In the genomic region with DNA sequence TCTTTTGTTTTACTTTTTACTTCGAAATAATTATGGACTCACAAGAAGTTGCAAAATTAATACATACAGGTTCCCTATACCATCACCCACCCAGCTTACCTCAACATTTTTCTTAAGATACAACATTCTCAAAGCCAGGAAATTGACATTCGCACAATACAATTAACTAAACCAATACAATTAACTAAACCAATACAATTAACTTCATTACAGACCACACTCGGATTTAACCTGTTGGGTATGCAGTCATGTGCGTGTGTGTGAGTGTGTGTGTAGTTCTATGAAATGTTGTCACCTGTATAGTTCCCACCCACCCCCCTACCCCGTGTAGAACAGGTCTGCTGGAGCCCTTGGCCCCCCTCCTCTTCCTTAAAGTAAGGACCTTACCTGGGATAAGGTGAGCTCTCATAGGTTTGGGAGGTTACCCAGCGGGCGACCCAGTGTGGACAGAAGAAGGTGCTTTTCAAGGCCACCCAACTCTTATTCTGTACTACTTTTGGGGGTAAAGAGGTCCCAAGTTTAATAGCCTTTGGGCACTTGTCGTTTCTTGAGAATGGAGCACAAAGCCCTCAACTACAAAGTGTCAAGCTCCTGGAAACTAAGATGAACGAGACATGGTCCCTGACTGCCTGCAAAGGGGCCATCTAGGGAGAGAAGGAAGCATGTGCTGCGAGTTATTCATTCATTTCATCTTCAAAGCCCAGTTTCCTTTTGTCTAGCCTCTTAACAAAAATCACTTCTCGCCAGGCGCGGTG, we compare ENCODE assay signal across 8 cellular contexts. TPM values are rescaled to one million over a fixed set of nuclear protein-coding genes. Genes with fewer than 3 reads are reported as not detected.
A peak's percentile ranks its signal among the peaks of the same experiment; 100 is the strongest.
DNase-seq lines count a peak whose midpoint lies in the region; ATAC-seq and TF ChIP-seq lines count a peak whose summit lies in the region.

No MANE protein-coding gene starts in this region.

- H3K4me3 ChIP-seq in AG04449 (ENCODE audit: low read depth, low read length) = peak overlapping the region; percentile 98
- no peak overlapping the region for H3K4me3 ChIP-seq in KMS-11 (IDR thresholded peaks at IDR 0.05; ENCODE audit: insufficient read depth, low read depth, low read length)
- peak overlapping the region; percentile 93 to 95 for H3K4me3 ChIP-seq in muscle layer of colon (ENCODE audit: low read depth in 1 of 2, low read length in 2 of 2)

- H3K4me1 ChIP-seq in KMS-11 (ENCODE audit: low read depth, poor library complexity, severe bottlenecking) = peaks cover 41% of the 10 kb centered on the region
- peaks cover 35% of the 10 kb centered on the region for H3K4me1 ChIP-seq in muscle layer of colon (ENCODE audit: insufficient read depth, low read length)

- POLR2A ChIA-PET in AG04449 (lab: Yijun Ruan, JAX) = interaction anchor here (0.6 kb wide), 1 partner anchor 49 kb away, joined by 4 read pairs; no protein-coding TSS in a partner anchor

- no peaks in the 10 kb centered on the region for H4K20me1 ChIP-seq in KMS-11 (ENCODE audit: insufficient read depth)

- no peaks in the 10 kb centered on the region for H3K27me3 ChIP-seq in KMS-11 (ENCODE audit: insufficient read depth, low read depth)
- no peaks in the 10 kb centered on the region for H3K27me3 ChIP-seq in muscle layer of colon (ENCODE audit: control insufficient read depth in 1 of 2, insufficient read depth in 2 of 2, low read length in 2 of 2)

- TF ChIP-seq CTCF in AG04449 (IDR thresholded peaks at IDR 0.05; ENCODE audit: insufficient read depth, low read length, missing control alignments) = no peak
- TF ChIP-seq CTCF in KMS-11 (conservative IDR thresholded peaks at IDR 0.05; ENCODE audit: low read depth, low read length) = no peak
- TF ChIP-seq CTCF in brain (conservative IDR thresholded peaks at IDR 0.05) = no peak

- DNase-seq in AG04449 (ENCODE audit: low read depth, low spot score) = no peak
- DNase-seq in NCI-H1436 treated with DMSO at 0.1 percent for 48 hours (lab: John Stamatoyannopoulos, UW) = no peak

- H2AFZ ChIP-seq in KMS-11 (ENCODE audit: low read depth) = peak overlapping the region; percentile 13

- H3K9me3 ChIP-seq in muscle layer of colon (ENCODE audit: low read length) = no peaks in the 10 kb centered on the region

- no peak overlapping the region for H3K27ac ChIP-seq in KMS-11
- peak overlapping the region; percentile 99 for H3K27ac ChIP-seq in muscle layer of colon (ENCODE audit: low read depth, low read length)

- ATAC-seq in HG03342 (IDR thresholded peaks at IDR 0.05; ENCODE audit: unreplicated experiment) (no peak), esophagus mucosa (no peak), HG02973 (IDR thresholded peaks at IDR 0.05; ENCODE audit: unreplicated experiment) (no peak)

- H3K4me3 Mint-ChIP-seq in brain = peak overlapping the region; percentile 94 to 99 (median 97)

- H3K36me3 ChIP-seq in KMS-11 (ENCODE audit: insufficient read depth) = no peaks in the 10 kb centered on the region
- H3K36me3 ChIP-seq in muscle layer of colon (ENCODE audit: insufficient read depth, low read length) = no peaks in the 10 kb centered on the region

- H3K9me3 Mint-ChIP-seq in brain = peaks cover 0 to 5% (median 0%) of the 10 kb centered on the region in 5 experiments

- H3K4me1 Mint-ChIP-seq in brain = peaks cover 37% of the 10 kb centered on the region

- H3K9ac ChIP-seq in KMS-11 (no peak overlapping the region), muscle layer of colon (ENCODE audit: low read length) (no peak overlapping the region)

- peaks cover 21% of the 10 kb centered on the region for H3K27me3 Mint-ChIP-seq in brain

- H3K79me2 ChIP-seq in KMS-11 (ENCODE audit: insufficient read depth, low read depth) = peaks cover 31% of the 10 kb centered on the region; the same call in 1 of the 2 replicates

- peaks cover 12% of the 10 kb centered on the region for H3K36me3 Mint-ChIP-seq in brain

- CTCF ChIA-PET in AG04449 (lab: Yijun Ruan, JAX) = interaction anchor here (0.7 to 1.0 kb wide), 2 partner anchors 18 to 176 kb away, joined by 3 to 4 read pairs; no protein-coding TSS in a partner anchor

- peak overlapping the region; percentile 24 to 98 (median 96) for H3K27ac Mint-ChIP-seq in brain

- peak overlapping the region; percentile 22; the same call in 1 of the 2 replicates for H3K4me2 ChIP-seq in KMS-11

RNA-seq across cellular contexts. Expression of a gene that starts 0.5 kb away (rescaled TPM):
- 39.2 TPM for polyA plus RNA-seq in brain (ENCODE audit: insufficient read depth, low read depth, low replicate concordance)
- total RNA-seq in esophagus mucosa = 26.1 TPM

RNA-seq across cellular contexts. Expression of a gene that starts 46.3 kb away (rescaled TPM):
- 187 TPM for polyA plus RNA-seq in brain (ENCODE audit: insufficient read depth, low read depth, low replicate concordance)
- total RNA-seq in esophagus mucosa = 216 TPM
